In the genomic region with DNA sequence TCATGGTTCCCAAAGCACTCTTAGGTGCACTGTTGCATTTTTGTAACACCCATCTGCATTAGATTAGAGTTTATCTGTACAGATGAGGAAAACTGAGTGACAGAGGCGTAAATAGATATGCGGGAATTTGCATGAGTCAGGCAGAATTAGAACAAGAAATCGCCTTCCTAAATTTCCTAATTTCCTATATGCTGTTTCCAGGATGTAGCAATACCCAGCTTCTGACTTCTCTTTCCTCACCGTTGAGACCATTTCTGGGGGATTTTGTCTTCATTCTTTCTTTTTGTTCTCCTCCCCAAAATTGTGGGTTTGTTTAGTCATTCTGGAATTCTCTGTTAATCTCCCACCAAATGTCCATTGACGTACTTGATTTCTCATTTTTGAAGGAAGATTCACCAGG, we compare ENCODE assay signal across 34 cellular contexts. TPM values are rescaled to one million over a fixed set of nuclear protein-coding genes. Genes with fewer than 3 reads are reported as not detected.
DNase-seq lines count a peak whose midpoint lies in the region; ATAC-seq, FAIRE-seq and TF ChIP-seq lines count a peak whose summit lies in the region.
"Had no signal": no experiment of that assay in that cellular context is flagged by ENCODE, and none has a peak within 500 bp of the region (broad histone marks: within the 10 kb centered on the region; RNA-seq: fewer than 3 reads in every experiment).

No MANE protein-coding gene starts in this region.

- peaks cover 0 to 20% of the 10 kb centered on the region in 2 experiments; a peak in 1 of 5 replicates for H3K27me3 ChIP-seq in HepG2 (ENCODE audit: control insufficient read depth in 1 of 2, insufficient read depth in 2 of 2, low read length in 2 of 2)
- H3K27me3 ChIP-seq in right lobe of liver: no peaks in the 10 kb centered on the region
- H3K27me3 ChIP-seq: colonic mucosa, foreskin keratinocyte, sigmoid colon, thyroid gland had no signal

- POLR2A ChIA-PET in HepG2 (lab: Yijun Ruan, JAX): interaction anchor here (1.6 kb wide), 1 partner anchor 32 kb away, joined by 10 read pairs; no protein-coding TSS in a partner anchor

- in situ Hi-C loops in HepG2 (cut with HindIII; ENCODE audit: extremely low pct_ligation_motif_present, low pct_unique_long_range_greater_than_20kb) (loop anchor here (5.0 kb wide), 1 partner anchor 38 kb away; no protein-coding TSS in a partner anchor), GM13977 (cut with MboI; ENCODE audit: low pct_unique_long_range_greater_than_20kb, low sequenced_read_pairs, unreplicated experiment) (no loop called here)

- H3K4me2 ChIP-seq in HepG2 (ENCODE audit: low read depth, low read length): 0 out of 2 replicates have a peak overlapping the region, but pooled peaks have one; percentile 1
- H3K4me2 ChIP-seq: SK-N-SH had no signal

- intact Hi-C loops in HepG2 (cut with micrococcal nuclease; ENCODE audit: unreplicated experiment): loop anchor here (2.0 kb wide), 1 partner anchor 76 kb away; no protein-coding TSS in a partner anchor
- intact Hi-C loops in right lobe of liver (cut with DNase I): loop anchor here (5.0 kb wide), 1 partner anchor 38 kb away; no protein-coding TSS in a partner anchor
- intact Hi-C loops in mucosa of descending colon (cut with DNase I, micrococcal nuclease): loop anchor here in 1 of 2 donors (5.0 kb wide), 1 partner anchor 38 kb away; no protein-coding TSS in a partner anchor

- H3K27ac ChIP-seq in HepG2 (ENCODE audit: extremely low read length, insufficient read depth, low read length) (no peak overlapping the region), right lobe of liver (no peak overlapping the region)
- H3K27ac ChIP-seq: C4-2B, colonic mucosa, epithelial cell of prostate, foreskin keratinocyte, prostate gland, sigmoid colon, thyroid gland had no signal

- 46% methylated on average over 5 of the region's 5 CpGs for WGBS in HepG2 (ENCODE audit: low lambda C conversion rate)
- WGBS in right lobe of liver (ENCODE audit: insufficient coverage, low coverage, low lambda C conversion rate, missing lambda C conversion rate): 54% methylated on average over 5 of the region's 5 CpGs

- no peak overlapping the region for H2AFZ ChIP-seq in HepG2 (ENCODE audit: low read length)

- no peak for TF ChIP-seq EP300 in HepG2 (IDR thresholded peaks at IDR 0.05; ENCODE audit: low read depth in 2 of 2, low read length in 2 of 2)
- no peak for TF ChIP-seq EP300 in HepG2 (CRISPR knock-in tag; IDR thresholded peaks at IDR 0.05; ENCODE audit: borderline replicate concordance)

- H3K79me2 ChIP-seq in HepG2 (ENCODE audit: insufficient read depth, low read length): no peaks in the 10 kb centered on the region

- ATAC-seq in HepG2 (no peak), right lobe of liver (no peak), mucosa of descending colon (no peak)
- ATAC-seq: foreskin keratinocyte, left ventricle myocardium superior, Right ventricle myocardium inferior had no signal

- H3K36me3 ChIP-seq in HepG2 (replicated peaks in 1 of 2; ENCODE audit: control insufficient read depth in 1 of 2, insufficient read depth in 2 of 2, low read length in 2 of 2) (no peaks in the 10 kb centered on the region), right lobe of liver (no peaks in the 10 kb centered on the region), mucosa of descending colon (ENCODE audit: low read depth) (no peaks in the 10 kb centered on the region)
- H3K36me3 ChIP-seq: colonic mucosa, prostate gland, sigmoid colon, thyroid gland had no signal

- no peaks in the 10 kb centered on the region for H4K20me1 ChIP-seq in HepG2 (ENCODE audit: insufficient read depth, low read length)

- H3K9ac ChIP-seq in HepG2 (ENCODE audit: insufficient read depth, low read depth, low read length): no peak overlapping the region
- H3K9ac ChIP-seq: SK-N-SH had no signal

- TF ChIP-seq POLR2A in HepG2 (IDR thresholded peaks at IDR 0.05; ENCODE audit: insufficient read depth in 1 of 2, low read depth in 2 of 2, low read length in 2 of 2): no peak
- no peak for TF ChIP-seq POLR2A in right lobe of liver (IDR thresholded peaks at IDR 0.05)

- TF ChIP-seq RAD21 in HepG2 (CRISPR knock-in tag; IDR thresholded peaks at IDR 0.05): no peak

- no peak for FAIRE-seq in HepG2 (lab: Jason Lieb, UNC)
- FAIRE-seq: bronchial epithelial cell, D721Med, HTR-8/SVneo, keratinocyte, TTC549 had no signal

- no TSS peak for BruUV-seq in HepG2 (replicated peaks; lab: Mats Ljungman, UMichigan)

- TF ChIP-seq CTCF in HepG2 (CRISPR knock-in tag; IDR thresholded peaks at IDR 0.05) (no peak), right lobe of liver (IDR thresholded peaks at IDR 0.05) (no peak), fibroblast of mammary gland (conservative IDR thresholded peaks at IDR 0.05; ENCODE audit: control insufficient read depth, insufficient read depth, low read depth, low read length) (no peak), GM13977 (IDR thresholded peaks at IDR 0.05; ENCODE audit: extremely low read depth, insufficient read depth, missing control alignments) (no peak), mucosa of descending colon (IDR thresholded peaks at IDR 0.05) (no peak)

- H3K9me3 ChIP-seq in HepG2 (ENCODE audit: low read length) (peaks cover 21% of the 10 kb centered on the region), right lobe of liver (peaks cover 0 to 5% (median 0%) of the 10 kb centered on the region in 4 donors), mucosa of descending colon (peaks cover 7% of the 10 kb centered on the region)
- H3K9me3 ChIP-seq: colonic mucosa, prostate gland, SK-N-SH, thyroid gland had no signal

- H3K4me1 ChIP-seq in HepG2 (ENCODE audit: insufficient read depth, low read length) (peaks cover 51% of the 10 kb centered on the region), right lobe of liver (peaks cover 0 to 10% (median 2%) of the 10 kb centered on the region in 4 donors), mucosa of descending colon (ENCODE audit: low read depth) (peaks cover 5% of the 10 kb centered on the region)
- H3K4me1 ChIP-seq: colonic mucosa, foreskin keratinocyte, prostate gland, thyroid gland had no signal

- H3K4me3 ChIP-seq in HepG2 (replicated peaks in 1 of 3; ENCODE audit: insufficient read depth in 1 of 3, low read depth in 2 of 3, low read length in 3 of 3) (no peak overlapping the region), right lobe of liver (no peak overlapping the region), fibroblast of mammary gland (ENCODE audit: control insufficient read depth, low read depth, low read length) (no peak overlapping the region), mucosa of descending colon (no peak overlapping the region)
- H3K4me3 ChIP-seq: colonic mucosa, prostate gland, sigmoid colon, thyroid gland had no signal

- DNase-seq in HepG2 (ENCODE audit: low spot score) (no peak), right lobe of liver (no peak), HS-5 (ENCODE audit: low read depth) (peak; percentile 34), fibroblast of mammary gland (ENCODE audit: low read depth) (peak; percentile 44), GM13977 (ENCODE audit: low spot score) (no peak), cortex of kidney (lab: John Stamatoyannopoulos, UW) (no peak), mucosa of descending colon (no peak), NCI-H2107 (lab: John Stamatoyannopoulos, UW) (no peak)
- DNase-seq: activated CD4-positive, alpha-beta memory T cell treated with anti-CD3 and anti-CD28 coated beads for 36 hours; aorta; DND-41; effector CD8-positive, alpha-beta T cell; foreskin keratinocyte; KG1; left ventricle myocardium superior; MM.1S; naive B cell; NCI-H1436 treated with DMSO at 0.1 percent for 48 hours; NCI-H2081 treated with DMSO at 0.1 percent for 48 hours; NCI-H748 treated with DMSO at 0.1 percent for 48 hours; SK-N-SH; stimulated activated CD4-positive, alpha-beta T cell treated with anti-CD3 and anti-CD28 coated beads, Interleukin-4, amount 100 ng/mL, for 24 hours; thyroid gland had no signal

- CTCF ChIA-PET in HepG2 (lab: Yijun Ruan, JAX; ENCODE audit: low intra/inter-chr PET ratio, low total read pairs): interaction anchor here (3.0 kb wide), 1 partner anchor 39 kb away, joined by 99 read pairs; no protein-coding TSS in a partner anchor

RNA-seq across cellular contexts. Expression of gene ZNF792, which starts 10.6 kb away (rescaled TPM):
- total RNA-seq in HepG2 (2016; rRNA removed; fragmentation: Illumina TruSeq; extraction: Trizol) (5.5 and 6.3 TPM in 2 replicates), right lobe of liver (1 to 10 TPM; 2.6 to 3.8 (median 3.2) TPM), mucosa of descending colon (1 to 10 TPM; 5.4 to 7.6 (median 6.7) TPM)
- 0.61 and 0.88 TPM in 2 replicates for total RNA-seq in HepG2 (2016; cell fraction: cytosol; rRNA removed; fragmentation: Illumina TruSeq; extraction: Trizol; ENCODE audit: low read depth)
- 4.8 and 6.5 TPM in 2 replicates for total RNA-seq in HepG2 (2016; cell fraction: insoluble cytoplasmic fraction; rRNA removed; fragmentation: Illumina TruSeq; extraction: Trizol)
- total RNA-seq in HepG2 (2016; cell fraction: membrane; rRNA removed; fragmentation: Illumina TruSeq; extraction: Trizol): 3.4 TPM in 2 replicates
- 4.8 and 6.0 TPM in 2 replicates for total RNA-seq in HepG2 (2016; cell fraction: nucleus; rRNA removed; fragmentation: Illumina TruSeq; extraction: Trizol)
- polyA plus RNA-seq in HepG2 (2011; rRNA removed): 9.1 and 11.5 TPM in 2 replicates
- polyA plus RNA-seq in HepG2 (2011; cell fraction: cytosol; rRNA removed): 6.9 and 7.9 TPM in 2 replicates
- polyA plus RNA-seq in HepG2 (2011; cell fraction: nucleus; rRNA removed): 8.8 and 9.8 TPM in 2 replicates
- 4.4 and 4.5 TPM in 2 replicates for polyA plus RNA-seq in HepG2 (2012)
- 0.40 and 0.45 TPM in 2 replicates for polyA plus RNA-seq in HepG2 (2016; cell fraction: cytosol; fragmentation: Illumina TruSeq; extraction: Trizol; ENCODE audit: low read depth)
- 2.9 and 3.3 TPM in 2 replicates for polyA plus RNA-seq in HepG2 (2016; cell fraction: insoluble cytoplasmic fraction; fragmentation: Illumina TruSeq; extraction: Trizol; ENCODE audit: low read depth)
- 1.0 and 1.2 TPM in 2 replicates for polyA plus RNA-seq in HepG2 (2016; cell fraction: membrane; fragmentation: Illumina TruSeq; extraction: Trizol; ENCODE audit: low read depth)
- polyA plus RNA-seq in HepG2 (2016; cell fraction: nucleus; fragmentation: Illumina TruSeq; extraction: Trizol; ENCODE audit: insufficient read depth, low read depth): 3.7 and 4.6 TPM in 2 replicates
- 5.1 and 35.3 TPM in 2 replicates for polyA minus RNA-seq in HepG2 (2011; rRNA and poly(A)+ RNA removed; ENCODE audit: low replicate concordance)
- 17.0 and 18.6 TPM in 2 replicates for polyA minus RNA-seq in HepG2 (2011; cell fraction: cytosol; rRNA and poly(A)+ RNA removed)
- polyA minus RNA-seq in HepG2 (2011; cell fraction: nucleus; rRNA and poly(A)+ RNA removed): 31.9 and 39.7 TPM in 2 replicates

RNA-seq across cellular contexts. Expression of gene GRAMD1A, which starts 25.5 kb away (rescaled TPM):
- total RNA-seq in HepG2 (2016; rRNA removed; fragmentation: Illumina TruSeq; extraction: Trizol): 8.0 and 14.7 TPM in 2 replicates
- 23.3 and 25.4 TPM in 2 replicates for total RNA-seq in HepG2 (2016; cell fraction: cytosol; rRNA removed; fragmentation: Illumina TruSeq; extraction: Trizol; ENCODE audit: low read depth)
- 7.2 and 15.9 TPM in 2 replicates for total RNA-seq in HepG2 (2016; cell fraction: insoluble cytoplasmic fraction; rRNA removed; fragmentation: Illumina TruSeq; extraction: Trizol)
- total RNA-seq in HepG2 (2016; cell fraction: membrane; rRNA removed; fragmentation: Illumina TruSeq; extraction: Trizol): 26.9 and 28.0 TPM in 2 replicates
- 17.9 and 19.7 TPM in 2 replicates for total RNA-seq in HepG2 (2016; cell fraction: nucleus; rRNA removed; fragmentation: Illumina TruSeq; extraction: Trizol)
- 171 and 181 TPM in 2 replicates for polyA plus RNA-seq in HepG2 (2011; rRNA removed)
- polyA plus RNA-seq in HepG2 (2011; cell fraction: cytosol; rRNA removed): 68.5 and 120 TPM in 2 replicates
- 669 and 1,022 TPM in 2 replicates for polyA plus RNA-seq in HepG2 (2011; cell fraction: nucleus; rRNA removed)
- polyA plus RNA-seq in HepG2 (2012): 68.6 and 85.6 TPM in 2 replicates
- polyA plus RNA-seq in HepG2 (2016; cell fraction: cytosol; fragmentation: Illumina TruSeq; extraction: Trizol; ENCODE audit: low read depth): 47.6 and 52.1 TPM in 2 replicates
- 11.6 and 19.2 TPM in 2 replicates for polyA plus RNA-seq in HepG2 (2016; cell fraction: insoluble cytoplasmic fraction; fragmentation: Illumina TruSeq; extraction: Trizol; ENCODE audit: low read depth)
- polyA plus RNA-seq in HepG2 (2016; cell fraction: membrane; fragmentation: Illumina TruSeq; extraction: Trizol; ENCODE audit: low read depth): 43.5 and 50.9 TPM in 2 replicates
- 55.7 and 69.0 TPM in 2 replicates for polyA plus RNA-seq in HepG2 (2016; cell fraction: nucleus; fragmentation: Illumina TruSeq; extraction: Trizol; ENCODE audit: insufficient read depth, low read depth)
- polyA minus RNA-seq in HepG2 (2011; rRNA and poly(A)+ RNA removed; ENCODE audit: low replicate concordance): 32.3 and 120 TPM in 2 replicates
- polyA minus RNA-seq in HepG2 (2011; cell fraction: cytosol; rRNA and poly(A)+ RNA removed): 59.4 and 66.8 TPM in 2 replicates
- 94.2 and 105 TPM in 2 replicates for polyA minus RNA-seq in HepG2 (2011; cell fraction: nucleus; rRNA and poly(A)+ RNA removed)
- 10 to 100 TPM; 10.4 to 34.8 (median 15.4) TPM for total RNA-seq in right lobe of liver
- 10 to 100 TPM; 32.5 to 53.1 (median 33.8) TPM for total RNA-seq in mucosa of descending colon

RNA-seq across cellular contexts. Expression of gene ZNF30, which starts 47.9 kb away (rescaled TPM):
- total RNA-seq in HepG2 (2016; rRNA removed; fragmentation: Illumina TruSeq; extraction: Trizol) (4.4 and 6.2 TPM in 2 replicates), right lobe of liver (1 to 10 TPM in 4 of 6 experiments, under 1 TPM in 2; 0.95 to 4.0 (median 1.4) TPM), mucosa of descending colon (1 to 10 TPM; 1.3 to 4.9 (median 2.1) TPM)
- 1.3 and 1.4 TPM in 2 replicates for total RNA-seq in HepG2 (2016; cell fraction: cytosol; rRNA removed; fragmentation: Illumina TruSeq; extraction: Trizol; ENCODE audit: low read depth)
- total RNA-seq in HepG2 (2016; cell fraction: insoluble cytoplasmic fraction; rRNA removed; fragmentation: Illumina TruSeq; extraction: Trizol): 4.0 and 6.2 TPM in 2 replicates
- total RNA-seq in HepG2 (2016; cell fraction: membrane; rRNA removed; fragmentation: Illumina TruSeq; extraction: Trizol): 1.6 and 2.0 TPM in 2 replicates
- 2.9 TPM in 2 replicates for total RNA-seq in HepG2 (2016; cell fraction: nucleus; rRNA removed; fragmentation: Illumina TruSeq; extraction: Trizol)
- polyA plus RNA-seq in HepG2 (2011; rRNA removed): 2.1 and 2.3 TPM in 2 replicates
- polyA plus RNA-seq in HepG2 (2011; cell fraction: cytosol; rRNA removed): 0.99 and 2.0 TPM in 2 replicates
- 1.7 and 2.2 TPM in 2 replicates for polyA plus RNA-seq in HepG2 (2011; cell fraction: nucleus; rRNA removed)
- 2.0 and 2.3 TPM in 2 replicates for polyA plus RNA-seq in HepG2 (2012)
- polyA plus RNA-seq in HepG2 (2016; cell fraction: cytosol; fragmentation: Illumina TruSeq; extraction: Trizol; ENCODE audit: low read depth): 0.37 and 0.49 TPM in 2 replicates
- polyA plus RNA-seq in HepG2 (2016; cell fraction: insoluble cytoplasmic fraction; fragmentation: Illumina TruSeq; extraction: Trizol; ENCODE audit: low read depth): 4.0 and 4.7 TPM in 2 replicates
- 0.87 and 1.1 TPM in 2 replicates for polyA plus RNA-seq in HepG2 (2016; cell fraction: membrane; fragmentation: Illumina TruSeq; extraction: Trizol; ENCODE audit: low read depth)
- 5.5 and 5.9 TPM in 2 replicates for polyA plus RNA-seq in HepG2 (2016; cell fraction: nucleus; fragmentation: Illumina TruSeq; extraction: Trizol; ENCODE audit: insufficient read depth, low read depth)
- 2.0 and 3.4 TPM in 2 replicates for polyA minus RNA-seq in HepG2 (2011; rRNA and poly(A)+ RNA removed; ENCODE audit: low replicate concordance)
- polyA minus RNA-seq in HepG2 (2011; cell fraction: cytosol; rRNA and poly(A)+ RNA removed): 1.5 and 1.8 TPM in 2 replicates
- polyA minus RNA-seq in HepG2 (2011; cell fraction: nucleus; rRNA and poly(A)+ RNA removed): 3.5 and 4.0 TPM in 2 replicates

RNA-seq across cellular contexts. Expression of gene SCN1B, which starts 55.6 kb away (rescaled TPM):
- total RNA-seq in HepG2 (2016; rRNA removed; fragmentation: Illumina TruSeq; extraction: Trizol): 1.5 and 2.7 TPM in 2 replicates
- 4.5 and 6.0 TPM in 2 replicates for total RNA-seq in HepG2 (2016; cell fraction: cytosol; rRNA removed; fragmentation: Illumina TruSeq; extraction: Trizol; ENCODE audit: low read depth)
- total RNA-seq in HepG2 (2016; cell fraction: insoluble cytoplasmic fraction; rRNA removed; fragmentation: Illumina TruSeq; extraction: Trizol): 1.1 and 2.5 TPM in 2 replicates
- 6.4 and 8.1 TPM in 2 replicates for total RNA-seq in HepG2 (2016; cell fraction: membrane; rRNA removed; fragmentation: Illumina TruSeq; extraction: Trizol)
- total RNA-seq in HepG2 (2016; cell fraction: nucleus; rRNA removed; fragmentation: Illumina TruSeq; extraction: Trizol): 1.5 and 2.0 TPM in 2 replicates
- polyA plus RNA-seq in HepG2 (2011; rRNA removed): 20.1 and 24.5 TPM in 2 replicates
- polyA plus RNA-seq in HepG2 (2011; cell fraction: cytosol; rRNA removed): 14.0 and 14.1 TPM in 2 replicates
- polyA plus RNA-seq in HepG2 (2011; cell fraction: nucleus; rRNA removed): 42.7 and 48.8 TPM in 2 replicates
- 5.5 and 5.6 TPM in 2 replicates for polyA plus RNA-seq in HepG2 (2012)
- 8.2 and 8.5 TPM in 2 replicates for polyA plus RNA-seq in HepG2 (2016; cell fraction: cytosol; fragmentation: Illumina TruSeq; extraction: Trizol; ENCODE audit: low read depth)
- 1.9 and 2.0 TPM in 2 replicates for polyA plus RNA-seq in HepG2 (2016; cell fraction: insoluble cytoplasmic fraction; fragmentation: Illumina TruSeq; extraction: Trizol; ENCODE audit: low read depth)
- 8.0 and 8.2 TPM in 2 replicates for polyA plus RNA-seq in HepG2 (2016; cell fraction: membrane; fragmentation: Illumina TruSeq; extraction: Trizol; ENCODE audit: low read depth)
- 6.6 and 6.8 TPM in 2 replicates for polyA plus RNA-seq in HepG2 (2016; cell fraction: nucleus; fragmentation: Illumina TruSeq; extraction: Trizol; ENCODE audit: insufficient read depth, low read depth)
- 0.89 and 10.7 TPM in 2 replicates for polyA minus RNA-seq in HepG2 (2011; rRNA and poly(A)+ RNA removed; ENCODE audit: low replicate concordance)
- polyA minus RNA-seq in HepG2 (2011; cell fraction: cytosol; rRNA and poly(A)+ RNA removed): 4.2 TPM in 2 replicates
- polyA minus RNA-seq in HepG2 (2011; cell fraction: nucleus; rRNA and poly(A)+ RNA removed): 10.8 and 11.2 TPM in 2 replicates
- 1 to 10 TPM; 2.6 to 4.9 (median 3.6) TPM for total RNA-seq in right lobe of liver
- total RNA-seq in mucosa of descending colon: 1 to 10 TPM; 1.6 to 8.8 (median 3.5) TPM

Comparison
In these comparisons a context has a peak if more than half of its experiments do, and no peak if none do; other contexts are left out.
1. DNase-seq: peak in HS-5 (single experiment) and fibroblast of mammary gland (single experiment); none in HepG2 (single experiment), right lobe of liver (0 of 3), GM13977 (single experiment), cortex of kidney (single experiment), mucosa of descending colon (0 of 3) and NCI-H2107 (single experiment).